In the genomic region with DNA sequence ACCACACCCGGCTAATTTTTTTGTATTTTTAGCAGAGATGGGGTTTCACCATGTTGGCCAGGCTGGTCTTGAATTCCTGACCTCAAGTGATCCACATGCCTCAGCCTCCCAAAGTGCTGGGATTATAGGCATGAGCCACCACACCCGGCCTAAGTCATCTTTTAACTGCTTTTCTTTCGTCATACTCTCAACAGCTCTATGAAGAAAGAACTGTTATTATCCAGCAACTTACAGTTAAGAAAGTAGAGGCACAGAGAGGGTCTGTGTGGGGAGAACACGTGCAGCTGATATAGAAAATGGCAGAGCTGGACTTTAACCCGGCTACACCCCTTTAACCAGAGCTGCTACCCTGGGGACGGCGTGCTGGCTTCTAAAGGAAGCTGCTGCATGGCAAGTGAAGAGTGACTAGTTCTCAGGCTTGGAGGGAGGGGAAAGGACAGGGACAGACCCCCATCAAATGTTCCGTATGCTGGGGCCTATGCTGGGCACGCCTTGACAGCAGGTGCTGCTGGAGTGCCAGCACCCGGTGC, we compare ENCODE assay signal across 2 cellular contexts.
TF ChIP-seq lines count a peak whose summit lies in the region.

No MANE protein-coding gene starts in this region.

TF ChIP-seq in HepG2, 621 proteins besides CTCF, POLR2A, EP300 and RAD21:
- TF ChIP-seq HNF4A (CRISPR knock-in tag; IDR thresholded peaks at IDR 0.05), result peak; percentile 55
- no peak for TF ChIP-seq EED (CRISPR knock-in tag; IDR thresholded peaks at IDR 0.05)
- no peak for TF ChIP-seq ZNF124 (CRISPR knock-in tag; IDR thresholded peaks at IDR 0.05)
- TF ChIP-seq SALL1 (CRISPR knock-in tag; IDR thresholded peaks at IDR 0.05), result peak; percentile 25; the same call in 1 of the 2 replicates
- 0 out of 2 replicates have a peak, but pooled peaks have one; percentile 18 for TF ChIP-seq DMAP1 (CRISPR knock-in tag; IDR thresholded peaks at IDR 0.05)
- TF ChIP-seq, protein P1, sequence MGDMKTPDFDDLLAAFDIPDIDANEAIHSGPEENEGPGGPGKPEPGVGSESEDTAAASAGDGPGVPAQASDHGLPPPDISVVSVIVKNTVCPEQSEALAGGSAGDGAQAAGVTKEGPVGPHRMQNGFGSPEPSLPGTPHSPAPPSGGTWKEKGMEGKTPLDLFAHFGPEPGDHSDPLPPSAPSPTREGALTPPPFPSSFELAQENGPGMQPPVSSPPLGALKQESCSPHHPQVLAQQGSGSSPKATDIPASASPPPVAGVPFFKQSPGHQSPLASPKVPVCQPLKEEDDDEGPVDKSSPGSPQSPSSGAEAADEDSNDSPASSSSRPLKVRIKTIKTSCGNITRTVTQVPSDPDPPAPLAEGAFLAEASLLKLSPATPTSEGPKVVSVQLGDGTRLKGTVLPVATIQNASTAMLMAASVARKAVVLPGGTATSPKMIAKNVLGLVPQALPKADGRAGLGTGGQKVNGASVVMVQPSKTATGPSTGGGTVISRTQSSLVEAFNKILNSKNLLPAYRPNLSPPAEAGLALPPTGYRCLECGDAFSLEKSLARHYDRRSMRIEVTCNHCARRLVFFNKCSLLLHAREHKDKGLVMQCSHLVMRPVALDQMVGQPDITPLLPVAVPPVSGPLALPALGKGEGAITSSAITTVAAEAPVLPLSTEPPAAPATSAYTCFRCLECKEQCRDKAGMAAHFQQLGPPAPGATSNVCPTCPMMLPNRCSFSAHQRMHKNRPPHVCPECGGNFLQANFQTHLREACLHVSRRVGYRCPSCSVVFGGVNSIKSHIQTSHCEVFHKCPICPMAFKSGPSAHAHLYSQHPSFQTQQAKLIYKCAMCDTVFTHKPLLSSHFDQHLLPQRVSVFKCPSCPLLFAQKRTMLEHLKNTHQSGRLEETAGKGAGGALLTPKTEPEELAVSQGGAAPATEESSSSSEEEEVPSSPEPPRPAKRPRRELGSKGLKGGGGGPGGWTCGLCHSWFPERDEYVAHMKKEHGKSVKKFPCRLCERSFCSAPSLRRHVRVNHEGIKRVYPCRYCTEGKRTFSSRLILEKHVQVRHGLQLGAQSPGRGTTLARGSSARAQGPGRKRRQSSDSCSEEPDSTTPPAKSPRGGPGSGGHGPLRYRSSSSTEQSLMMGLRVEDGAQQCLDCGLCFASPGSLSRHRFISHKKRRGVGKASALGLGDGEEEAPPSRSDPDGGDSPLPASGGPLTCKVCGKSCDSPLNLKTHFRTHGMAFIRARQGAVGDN (CRISPR knock-in tag; IDR thresholded peaks at IDR 0.05), result peak; percentile 40; the same call in 1 of the 2 replicates
- TF ChIP-seq CEBPG (CRISPR knock-in tag; IDR thresholded peaks at IDR 0.05), result 0 out of 2 replicates have a peak, but pooled peaks have one; percentile 6
- no peak for TF ChIP-seq FOXA1 (IDR thresholded peaks at IDR 0.05)
- TF ChIP-seq FOXA1 (CRISPR knock-in tag; IDR thresholded peaks at IDR 0.05), result no peak
- TF ChIP-seq CHCHD3 (CRISPR knock-in tag; IDR thresholded peaks at IDR 0.05), result no peak
- TF ChIP-seq BRD4 (CRISPR knock-in tag; IDR thresholded peaks at IDR 0.05), result no peak
- no peak for TF ChIP-seq ZEB1 (IDR thresholded peaks at IDR 0.05; ENCODE audit: insufficient replicate concordance, low read depth)
- TF ChIP-seq MEIS1 (CRISPR knock-in tag; IDR thresholded peaks at IDR 0.05; ENCODE audit: borderline replicate concordance), result no peak
- no peak for TF ChIP-seq MZF1 (CRISPR knock-in tag; IDR thresholded peaks at IDR 0.05; ENCODE audit: borderline replicate concordance)
- TF ChIP-seq KDM5B (CRISPR knock-in tag; IDR thresholded peaks at IDR 0.05; ENCODE audit: borderline replicate concordance), result no peak

TF ChIP-seq in GM12891, 5 proteins besides CTCF, POLR2A, EP300 and RAD21:
- no peak for TF ChIP-seq PAX5 (IDR thresholded peaks at IDR 0.05; ENCODE audit: insufficient read depth, low read length, severe bottlenecking)
- no peak for TF ChIP-seq POLR2AphosphoS5 (IDR thresholded peaks at IDR 0.05; ENCODE audit: low read depth, low read length)
- TF ChIP-seq SPI1 (IDR thresholded peaks at IDR 0.05; ENCODE audit: low read depth, low read length), result no peak
- no peak for TF ChIP-seq TAF1 (IDR thresholded peaks at IDR 0.05; ENCODE audit: low read depth, low read length)
- no peak for TF ChIP-seq POU2F2 (IDR thresholded peaks at IDR 0.05; ENCODE audit: low read depth, low read length)
